In the genomic region with DNA sequence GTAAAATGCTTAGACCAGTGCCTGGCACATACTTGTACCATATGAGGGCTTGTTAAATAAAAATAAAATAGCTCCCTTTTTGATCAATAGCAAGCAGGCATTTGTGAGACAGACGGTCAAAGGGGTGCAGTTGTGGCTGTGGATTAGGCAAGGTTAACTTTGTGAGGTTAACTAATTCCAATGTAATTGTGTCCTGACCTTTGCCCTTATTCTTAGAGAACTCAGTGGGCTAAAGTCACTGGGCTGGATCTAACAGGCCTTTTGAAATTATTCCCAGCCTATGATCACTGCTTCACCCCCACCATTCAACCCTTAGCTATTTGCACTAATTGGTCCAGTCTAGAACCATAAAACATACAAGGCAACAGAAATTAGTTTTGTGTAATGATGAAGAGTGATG, we compare ENCODE assay signal across 20 cellular contexts.
DNase-seq lines count a peak whose midpoint lies in the region; ATAC-seq, FAIRE-seq and TF ChIP-seq lines count a peak whose summit lies in the region.
"Had no signal": no experiment of that assay in that cellular context is flagged by ENCODE, and none has a peak within 500 bp of the region (broad histone marks: within the 10 kb centered on the region; RNA-seq: fewer than 3 reads in every experiment).

No MANE protein-coding gene starts in this region.

- no peak overlapping the region for H2BK15ac ChIP-seq in IMR-90 (ENCODE audit: low read depth, low read length)

- ATAC-seq in IMR-90 (ENCODE audit: low read depth) = no peak
- no peak for ATAC-seq in HepG2
- no peak for ATAC-seq in mucosa of descending colon
- ATAC-seq in GM18909 (IDR thresholded peaks at IDR 0.05; ENCODE audit: poor library complexity, unreplicated experiment) = no peak
- ATAC-seq: A549 had no signal

- no peaks in the 10 kb centered on the region for H3K79me2 ChIP-seq in HepG2 (ENCODE audit: insufficient read depth, low read length)
- H3K79me2 ChIP-seq in neural progenitor cell (ENCODE audit: low read depth) = no peaks in the 10 kb centered on the region

- dilution Hi-C loops in IMR-90 (cut with HindIII; ENCODE audit: low sequenced_read_pairs, unreplicated experiment) = no loop called here

- H3K9ac ChIP-seq in IMR-90 (ENCODE audit: low read depth, low read length) (no peak overlapping the region), HepG2 (ENCODE audit: insufficient read depth, low read depth, low read length) (no peak overlapping the region), neural progenitor cell (no peak overlapping the region)

- H2AK9ac ChIP-seq in IMR-90 (replicated peaks; ENCODE audit: low read depth, low read length, poor library complexity) = no peak overlapping the region

- no peak overlapping the region for H3K23ac ChIP-seq in IMR-90 (ENCODE audit: low read depth, low read length)

- no peak overlapping the region for H3K14ac ChIP-seq in IMR-90 (replicated peaks; ENCODE audit: low read depth, low read length)

- no peak overlapping the region for H2AFZ ChIP-seq in IMR-90 (replicated peaks; ENCODE audit: low read length, poor library complexity)
- no peak overlapping the region for H2AFZ ChIP-seq in HepG2 (ENCODE audit: low read length)
- no peak overlapping the region for H2AFZ ChIP-seq in neural progenitor cell (replicated peaks)

- H4K5ac ChIP-seq in IMR-90 (ENCODE audit: low read depth, low read length) = no peak overlapping the region

- H3K9me3 ChIP-seq in IMR-90 (ENCODE audit: control insufficient read depth, insufficient read depth, low read length) (0 out of 2 replicates have a peak, but pooled peaks cover 2% of the 10 kb centered on the region), HepG2 (ENCODE audit: low read length) (no peaks in the 10 kb centered on the region), neural progenitor cell (ENCODE audit: low read depth) (peaks cover 4% of the 10 kb centered on the region), mucosa of descending colon (no peaks in the 10 kb centered on the region)
- H3K9me3 ChIP-seq: HAP-1 had no signal

- H3K9me3 Mint-ChIP-seq in neural progenitor cell = peaks cover 4% of the 10 kb centered on the region
- no peaks in the 10 kb centered on the region for H3K9me3 Mint-ChIP-seq in activated CD4-positive, alpha-beta memory T cell treated with anti-CD3 and anti-CD28 coated beads, Interleukin-2, amount 10 ng/mL, durations not matched to agents 7 days and 5 days
- H3K9me3 Mint-ChIP-seq: HFFc6 had no signal

- H3K27me3 Mint-ChIP-seq in neural progenitor cell (ENCODE audit: insufficient read depth, low read depth) = peaks cover 2% of the 10 kb centered on the region
- no peaks in the 10 kb centered on the region for H3K27me3 Mint-ChIP-seq in activated CD4-positive, alpha-beta memory T cell treated with anti-CD3 and anti-CD28 coated beads, Interleukin-2, amount 10 ng/mL, durations not matched to agents 7 days and 5 days
- H3K27me3 Mint-ChIP-seq: CD4-positive, alpha-beta memory T cell had no signal

- H3K27me3 ChIP-seq in IMR-90 (ENCODE audit: control insufficient read depth, insufficient read depth, low read length) (no peaks in the 10 kb centered on the region), HepG2 (ENCODE audit: control insufficient read depth in 1 of 2, insufficient read depth in 2 of 2, low read length in 2 of 2) (no peaks in the 10 kb centered on the region), neural progenitor cell (no peaks in the 10 kb centered on the region)

- TF ChIP-seq POLR2A in IMR-90 (IDR thresholded peaks at IDR 0.05; ENCODE audit: low read depth, low read length) (no peak), HepG2 (IDR thresholded peaks at IDR 0.05; ENCODE audit: insufficient read depth in 1 of 2, low read depth in 2 of 2, low read length in 2 of 2) (no peak)

- peak; percentile 49 for FAIRE-seq in HepG2 (lab: Jason Lieb, UNC)
- FAIRE-seq: A549, GM12891, GM18507, H54 had no signal

- H2BK5ac ChIP-seq in IMR-90 (ENCODE audit: low read depth, low read length, poor library complexity, severe bottlenecking) = no peak overlapping the region

- intact Hi-C loops in IMR-90 (cut with micrococcal nuclease) (no loop called here), HepG2 (cut with micrococcal nuclease; ENCODE audit: unreplicated experiment) (no loop called here), mucosa of descending colon (cut with DNase I, micrococcal nuclease) (no loop called here)

- no peak overlapping the region for H2BK20ac ChIP-seq in IMR-90 (ENCODE audit: low read depth, low read length)

- H3K27ac ChIP-seq in IMR-90 (ENCODE audit: insufficient read depth, low read length) (no peak overlapping the region), HepG2 (ENCODE audit: extremely low read length, insufficient read depth, low read length) (no peak overlapping the region), neural progenitor cell (no peak overlapping the region)
- H3K27ac ChIP-seq: A549 had no signal

- H3K79me1 ChIP-seq in IMR-90 (ENCODE audit: low read depth in 1 of 2, low read length in 2 of 2) = peaks cover 0 to 4% of the 10 kb centered on the region in 2 experiments; a peak in 1 of 4 replicates

- WGBS in IMR-90 (ENCODE audit: extremely low coverage in 2 of 2, insufficient read length in 1 of 2), 2 experiments = no CpG with 5 or more reads among the region's 1 CpG
- WGBS in HepG2 (ENCODE audit: low lambda C conversion rate) = 88% methylated on average over 1 of the region's 1 CpG

- no peak overlapping the region for H3K56ac ChIP-seq in IMR-90 (ENCODE audit: extremely low read depth, insufficient read depth, low read length)

- H3K4me3 ChIP-seq in IMR-90 (ENCODE audit: insufficient read depth, low read depth, low read length) (no peak overlapping the region), HepG2 (replicated peaks in 1 of 3; ENCODE audit: insufficient read depth in 1 of 3, low read depth in 2 of 3, low read length in 3 of 3) (no peak overlapping the region), neural progenitor cell (no peak overlapping the region), mucosa of descending colon (no peak overlapping the region)
- H3K4me3 ChIP-seq: A549, HAP-1 had no signal

- POLR2A ChIA-PET in IMR-90 (lab: Charles Lee; ENCODE audit: unreplicated experiment) = no interaction called here
- POLR2A ChIA-PET in HepG2 (lab: Yijun Ruan, JAX) = no interaction called here
- POLR2A ChIA-PET in activated CD4-positive, alpha-beta memory T cell treated with anti-CD3 and anti-CD28 coated beads, Interleukin-2, amount 10 ng/mL, durations not matched to agents 7 days and 5 days (lab: Charles Lee) = no interaction called here

- in situ Hi-C loops in IMR-90 (cut with MboI; ENCODE audit: low sequenced_read_pairs) = no loop called here
- in situ Hi-C loops in HepG2 (cut with HindIII; ENCODE audit: extremely low pct_ligation_motif_present, low pct_unique_long_range_greater_than_20kb) = no loop called here

- H3K36me3 ChIP-seq in IMR-90 (ENCODE audit: control insufficient read depth, insufficient read depth, low read length) = peaks cover 23% of the 10 kb centered on the region
- H3K36me3 ChIP-seq in HepG2 (replicated peaks in 1 of 2; ENCODE audit: control insufficient read depth in 1 of 2, insufficient read depth in 2 of 2, low read length in 2 of 2) = no peaks in the 10 kb centered on the region
- peaks cover 7% of the 10 kb centered on the region for H3K36me3 ChIP-seq in neural progenitor cell
- H3K36me3 ChIP-seq in mucosa of descending colon (ENCODE audit: low read depth) = no peaks in the 10 kb centered on the region

- TF ChIP-seq CTCF in IMR-90 (conservative IDR thresholded peaks at IDR 0.05; ENCODE audit: low read depth, low read length) (no peak), HepG2 (CRISPR knock-in tag; IDR thresholded peaks at IDR 0.05) (no peak), neural progenitor cell (IDR thresholded peaks at IDR 0.05) (no peak), mucosa of descending colon (IDR thresholded peaks at IDR 0.05) (no peak)

- peaks cover 64% of the 10 kb centered on the region for H3K36me3 Mint-ChIP-seq in neural progenitor cell
- no peaks in the 10 kb centered on the region for H3K36me3 Mint-ChIP-seq in activated CD4-positive, alpha-beta memory T cell treated with anti-CD3 and anti-CD28 coated beads, Interleukin-2, amount 10 ng/mL, durations not matched to agents 7 days and 5 days (ENCODE audit: low read depth)
- H3K36me3 Mint-ChIP-seq: CD4-positive, alpha-beta memory T cell had no signal

- H3K4me1 ChIP-seq in IMR-90 (ENCODE audit: control insufficient read depth, insufficient read depth, low read length) (peaks cover 4% of the 10 kb centered on the region; the same call in 1 of the 2 replicates), HepG2 (ENCODE audit: insufficient read depth, low read length) (no peaks in the 10 kb centered on the region), neural progenitor cell (peaks cover 8% of the 10 kb centered on the region), mucosa of descending colon (ENCODE audit: low read depth) (no peaks in the 10 kb centered on the region)
- H3K4me1 ChIP-seq: HAP-1 had no signal

- CTCF ChIA-PET in IMR-90 (lab: Yijun Ruan, JAX) (interaction anchor here (1.1 kb wide), 1 partner anchor 264 kb away, joined by 3 read pairs; no protein-coding TSS in a partner anchor), HepG2 (lab: Yijun Ruan, JAX; ENCODE audit: low intra/inter-chr PET ratio, low total read pairs) (no interaction called here)
- CTCF ChIA-PET in activated CD4-positive, alpha-beta memory T cell treated with anti-CD3 and anti-CD28 coated beads, Interleukin-2, amount 10 ng/mL, durations not matched to agents 7 days and 5 days (lab: Charles Lee) = no interaction called here

- no peaks in the 10 kb centered on the region for H3F3A ChIP-seq in neural progenitor cell (ENCODE audit: low read depth)

- H3K4me2 ChIP-seq in IMR-90 (ENCODE audit: low read depth, low read length) = no peak overlapping the region
- H3K4me2 ChIP-seq in HepG2 (ENCODE audit: low read depth, low read length) = no peak overlapping the region
- no peak overlapping the region for H3K4me2 ChIP-seq in neural progenitor cell
- H3K4me2 ChIP-seq: A549 had no signal

- H4K20me1 ChIP-seq in IMR-90 (ENCODE audit: insufficient read depth, low read length) (no peaks in the 10 kb centered on the region), HepG2 (ENCODE audit: insufficient read depth, low read length) (no peaks in the 10 kb centered on the region), neural progenitor cell (ENCODE audit: low read depth) (no peaks in the 10 kb centered on the region)

- peaks cover 10% of the 10 kb centered on the region for H3K4me1 Mint-ChIP-seq in neural progenitor cell
- no peaks in the 10 kb centered on the region for H3K4me1 Mint-ChIP-seq in activated CD4-positive, alpha-beta memory T cell treated with anti-CD3 and anti-CD28 coated beads, Interleukin-2, amount 10 ng/mL, durations not matched to agents 7 days and 5 days
- H3K4me1 Mint-ChIP-seq: CD4-positive, alpha-beta memory T cell had no signal

- no peak overlapping the region for H3K4ac ChIP-seq in IMR-90 (ENCODE audit: low read depth, low read length)

- no peak for TF ChIP-seq RAD21 in IMR-90 (IDR thresholded peaks at IDR 0.05; ENCODE audit: low read length)
- TF ChIP-seq RAD21 in HepG2 (CRISPR knock-in tag; IDR thresholded peaks at IDR 0.05) = no peak

- DNase-seq in IMR-90 = no peak
- DNase-seq in HepG2 (ENCODE audit: low spot score) = no peak
- peak; percentile 64 for DNase-seq in neural progenitor cell (ENCODE audit: low spot score)
- no peak for DNase-seq in mucosa of descending colon
- DNase-seq in activated CD4-positive, alpha-beta memory T cell treated with anti-CD3 and anti-CD28 coated beads, Interleukin-2, amount 10 ng/mL, durations not matched to agents 7 days and 5 days = no peak
- no peak for DNase-seq in anterior cingulate cortex (lab: John Stamatoyannopoulos, UW)
- DNase-seq: 8988T; C1 segment of cervical spinal cord; Calu3; CD4-positive, alpha-beta memory T cell; DMS53; GF-D8; GOT3; HFFc6 had no signal

- no peak overlapping the region for H3K18ac ChIP-seq in IMR-90 (ENCODE audit: low read depth, low read length)

- no peak overlapping the region for H3K4me3 Mint-ChIP-seq in neural progenitor cell
- no peak overlapping the region for H3K4me3 Mint-ChIP-seq in activated CD4-positive, alpha-beta memory T cell treated with anti-CD3 and anti-CD28 coated beads, Interleukin-2, amount 10 ng/mL, durations not matched to agents 7 days and 5 days
- H3K4me3 Mint-ChIP-seq: CD4-positive, alpha-beta memory T cell; HFFc6 had no signal

- no TSS peak for BruUV-seq in IMR-90 (replicated peaks; lab: Mats Ljungman, UMichigan)
- no TSS peak for BruUV-seq in HepG2 (replicated peaks; lab: Mats Ljungman, UMichigan)

- H2BK120ac ChIP-seq in IMR-90 (ENCODE audit: low read depth, low read length) = no peak overlapping the region

- 0 out of 2 replicates have a peak overlapping the region, but pooled peaks have one; percentile 3 for H2AK5ac ChIP-seq in IMR-90 (ENCODE audit: low read depth, low read length)

- no peaks in the 10 kb centered on the region for H3K9me1 ChIP-seq in IMR-90 (ENCODE audit: insufficient read depth, low read length)

- TF ChIP-seq EP300 in HepG2 (IDR thresholded peaks at IDR 0.05; ENCODE audit: low read depth in 2 of 2, low read length in 2 of 2) = no peak
- TF ChIP-seq EP300 in HepG2 (CRISPR knock-in tag; IDR thresholded peaks at IDR 0.05; ENCODE audit: borderline replicate concordance) = no peak

- H4K8ac ChIP-seq in IMR-90 (ENCODE audit: low read depth in 2 of 2, low read length in 2 of 2) = no peak overlapping the region

- no peak overlapping the region for H4K91ac ChIP-seq in IMR-90 (ENCODE audit: insufficient read depth, low read depth, low read length)

- H3K27ac Mint-ChIP-seq in neural progenitor cell = no peak overlapping the region
- no peak overlapping the region for H3K27ac Mint-ChIP-seq in activated CD4-positive, alpha-beta memory T cell treated with anti-CD3 and anti-CD28 coated beads, Interleukin-2, amount 10 ng/mL, durations not matched to agents 7 days and 5 days
- H3K27ac Mint-ChIP-seq: CD4-positive, alpha-beta memory T cell; HFFc6 had no signal
